8 cellular contexts compared by ENCODE assay signal in the genomic region with DNA sequence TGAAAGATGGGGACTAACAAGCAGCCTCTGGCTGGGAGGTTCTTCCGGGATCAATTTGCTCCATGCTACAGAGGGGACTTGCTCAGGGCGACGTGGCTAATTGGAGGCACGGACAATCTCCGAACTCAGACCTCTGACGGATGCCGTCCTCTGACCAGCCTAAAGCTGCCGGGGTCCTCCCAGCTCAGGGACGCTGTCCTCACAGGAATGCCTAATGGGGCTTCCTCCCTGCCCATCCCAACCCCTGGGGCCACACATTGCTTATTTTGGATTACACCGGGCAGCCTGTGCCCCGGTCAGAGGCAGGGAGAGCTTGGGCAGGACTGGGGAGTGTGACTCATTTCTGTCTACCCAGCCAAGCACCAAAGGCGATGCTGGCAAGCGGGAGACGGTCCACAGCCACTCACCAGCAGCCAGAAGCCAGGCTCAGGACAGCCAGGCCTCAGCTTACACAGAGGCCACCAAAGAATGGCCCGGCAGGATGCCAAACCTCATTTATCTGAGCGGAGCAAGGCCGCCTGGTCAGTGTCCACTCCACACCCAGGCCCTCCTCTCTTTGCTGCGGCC. TPM values are rescaled to one million over a fixed set of nuclear protein-coding genes. Genes with fewer than 3 reads are reported as not detected.
DNase-seq lines count a peak whose midpoint lies in the region; ATAC-seq and TF ChIP-seq lines count a peak whose summit lies in the region.
"Not testable (repeated sequence)": the region's sequence is repeated elsewhere in the genome, so short reads cannot be mapped to it uniquely, and the experiment has no call there.

No MANE protein-coding gene starts in this region.

- DNase-seq in AG08396 (ENCODE audit: low spot score) (peak; percentile 38), LHCN-M2 (ENCODE audit: low read depth) (peak; percentile 26), adrenal gland (peak in 6 of 7 donors; percentile 74 to 89 (median 80)), dorsolateral prefrontal cortex (peak in 4 of 10 donors; percentile 20 to 87 (median 50)), Right ventricle myocardium superior (peak; percentile 89), lower leg skin (ENCODE audit: low spot score in 2 of 2) (peak; percentile 38 to 89), posterior vena cava (ENCODE audit: low spot score) (peak; percentile 95), thyroid gland (peak; percentile 31 to 36)

- ATAC-seq in Right ventricle myocardium superior (ENCODE audit: poor library complexity) = peak; percentile 77

- H3K36me3 ChIP-seq in adrenal gland (replicated peaks in 1 of 2); thyroid gland: not testable (repeated sequence)

- 63 to 71% (median 69%) methylated on average over 7 to 18 of the region's 18 CpGs for WGBS in adrenal gland, 4 donors
- 53 to 66% methylated on average over 13 to 18 of the region's 18 CpGs for WGBS in lower leg skin, 2 donors
- WGBS in thyroid gland, 2 donors = 69 to 80% methylated on average over 11 to 18 of the region's 18 CpGs

- H3K27ac ChIP-seq in adrenal gland (peak overlapping the region in 2 of 5 donors; percentile 22 to 55), dorsolateral prefrontal cortex (peak overlapping the region in 44 of 59 donors; percentile 7 to 93 (median 77)), thyroid gland (peak overlapping the region in 1 of 3 donors; percentile 52)

- not testable (repeated sequence) for H3K27me3 ChIP-seq in adrenal gland, dorsolateral prefrontal cortex, thyroid gland

- H3K4me1 ChIP-seq in adrenal gland (replicated peaks in 1 of 2); thyroid gland: not testable (repeated sequence)

- not testable (repeated sequence) for H3K4me3 ChIP-seq in adrenal gland; lower leg skin (ENCODE audit: low read depth, poor library complexity, severe bottlenecking); thyroid gland (replicated peaks in 1 of 3)
- peak overlapping the region in 4 of 59 donors; percentile 5 to 27 (median 24) for H3K4me3 ChIP-seq in dorsolateral prefrontal cortex

- not testable (repeated sequence) for TF ChIP-seq POLR2A in adrenal gland (IDR thresholded peaks at IDR 0.05); lower leg skin (IDR thresholded peaks at IDR 0.05); thyroid gland (IDR thresholded peaks at IDR 0.05)

- not testable (repeated sequence) for H3K9me3 ChIP-seq in adrenal gland (replicated peaks in 1 of 3); thyroid gland

- TF ChIP-seq CTCF in adrenal gland (IDR thresholded peaks at IDR 0.05); dorsolateral prefrontal cortex (IDR thresholded peaks at IDR 0.05 in 54 of 56, conservative IDR thresholded peaks at IDR 0.05 in 2 of 56; ENCODE audit: low read depth in 1 of 56, partially characterized antibody in 56 of 56); lower leg skin (IDR thresholded peaks at IDR 0.05); thyroid gland (IDR thresholded peaks at IDR 0.05): not testable (repeated sequence)

- intact Hi-C loops in adrenal gland (cut with DNase I); dorsolateral prefrontal cortex (cut with DNase I); Right ventricle myocardium superior (cut with DNase I); lower leg skin (cut with DNase I; ENCODE audit: low total_unique reads); posterior vena cava (cut with DNase I); thyroid gland (cut with DNase I): not testable (repeated sequence)

RNA-seq across cellular contexts. Expression of a gene that starts 25.7 kb away (rescaled TPM):
- total RNA-seq in LHCN-M2 (2014; rRNA removed) (3.2 and 4.4 TPM in 2 replicates), adrenal gland (10 to 100 TPM; 17.9 to 49.8 (median 35.2) TPM), dorsolateral prefrontal cortex (10 to 100 TPM; 25.1 to 60.3 (median 37.0) TPM), Right ventricle myocardium superior (13.2 TPM), lower leg skin (10 to 100 TPM; 13.7 to 25.4 (median 23.6) TPM), posterior vena cava (10 to 100 TPM; 21.7 to 28.8 TPM), thyroid gland (10 to 100 TPM; 23.0 to 70.0 (median 27.6) TPM)
- 4.4 TPM for polyA plus RNA-seq in LHCN-M2 (2012)
- 10 to 100 TPM; 10.6 to 26.3 (median 20.2) TPM for polyA plus RNA-seq in adrenal gland
